Comparison of ENCODE assay signal across 28 cellular contexts in genomic region chr20:20092852-20093251, GRCh38.
"Had no signal": no experiment of that assay in that cellular context is flagged by ENCODE, and none has a peak within 500 bp of the region (broad histone marks: within the 10 kb centered on the region; RNA-seq: fewer than 3 reads in every experiment).

No MANE protein-coding gene starts in this region.

- H3K27me3 ChIP-seq: left lung, pancreas, testis, thyroid gland, transverse colon, upper lobe of left lung, vagina had no signal

- H3K36me3 ChIP-seq: left lung, lower lobe of right lung, pancreas, prostate gland, stomach, thyroid gland, transverse colon, upper lobe of left lung, vagina had no signal

- DNase-seq: immature natural killer cell; kidney; left colon; left lung; lower lobe of right lung; mammary epithelial cell; mesenchymal stem cell; naive thymus-derived CD8-positive, alpha-beta T cell; nucleus accumbens; pancreas; posterior cingulate gyrus; retina; right cardiac atrium; stimulated activated CD4-positive, alpha-beta T cell treated with anti-CD3 and anti-CD28 coated beads, Interleukin-12 subunit alpha, Interleukin-12 subunit beta, amount 100 ng/mL, for 4 hours; stimulated activated CD4-positive, alpha-beta T cell treated with anti-CD3 and anti-CD28 coated beads, Interleukin-15, amount 100 ng/mL, for 24 hours; stimulated activated CD4-positive, alpha-beta T cell treated with anti-CD3 and anti-CD28 coated beads, Interleukin-2, amount 100 ng/mL, for 24 hours; stimulated activated CD4-positive, alpha-beta T cell treated with anti-CD3 and anti-CD28 coated beads, Interleukin-4, amount 100 ng/mL, for 1 hour; stimulated activated naive B cell treated with anti-CD40 and anti-IgM and Interleukin-4, amounts not matched to agents 10 μg/mL and 1 μg/mL and 100 μg/mL, for 72 hours; stimulated activated naive CD8-positive, alpha-beta T cell treated with anti-CD3 and anti-CD28 coated beads, Interleukin-15, Interleukin-2, amounts not matched to agents 100 U/mL and 50 U/mL, for 24 hours; stomach; testis; thyroid gland; transverse colon; upper lobe of left lung had no signal

- H3K4me3 ChIP-seq: left lung, lower lobe of right lung, pancreas, prostate gland, skin epidermis, stomach, testis, thyroid gland, transverse colon, upper lobe of left lung, vagina had no signal

- H3K9me3 ChIP-seq: left lung, lower lobe of right lung, pancreas, prostate gland, stomach, testis, thyroid gland, transverse colon, upper lobe of left lung, vagina had no signal

- ATAC-seq: left colon; left lung; lower lobe of right lung; naive thymus-derived CD8-positive, alpha-beta T cell; pancreas; right cardiac atrium; sciatic nerve; stimulated activated naive CD8-positive, alpha-beta T cell treated with anti-CD3 and anti-CD28 coated beads, Interleukin-15, Interleukin-2, amounts not matched to agents 100 U/mL and 50 U/mL, for 24 hours had no signal

- H3K4me1 ChIP-seq: left lung, lower lobe of right lung, pancreas, prostate gland, stomach, testis, transverse colon, upper lobe of left lung, vagina had no signal
